In the genomic region with DNA sequence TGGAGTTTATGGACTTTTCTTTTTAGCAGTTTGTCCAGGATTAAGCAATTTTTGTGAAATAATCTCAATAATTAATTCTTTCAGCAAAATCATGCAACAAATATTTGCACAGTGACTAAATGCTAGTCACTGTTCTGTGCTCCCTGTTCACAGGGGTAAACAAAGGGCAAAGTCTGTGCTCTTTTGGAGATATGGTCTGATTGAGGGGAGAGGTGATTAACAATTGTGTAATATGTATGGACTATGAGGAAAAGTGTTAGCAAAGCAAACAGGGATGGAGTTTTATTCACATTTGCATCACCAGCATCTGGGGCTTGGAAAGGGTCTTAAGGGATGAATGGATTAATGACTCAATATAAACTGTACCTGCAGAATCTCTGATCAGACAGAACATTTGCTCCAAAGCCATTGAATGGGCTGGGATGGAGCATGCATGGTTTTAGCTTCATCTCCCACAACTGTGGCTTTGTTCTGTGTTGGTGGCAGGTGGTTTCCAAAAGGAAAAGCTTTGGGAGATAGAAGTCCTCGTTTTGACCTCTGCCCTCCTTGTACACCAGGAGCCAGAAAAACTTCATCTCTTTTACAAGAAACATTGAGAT, we compare ENCODE assay signal across 1 cellular context.
TF ChIP-seq lines count a peak whose summit lies in the region.

No MANE protein-coding gene starts in this region.

TF ChIP-seq in HepG2, 621 proteins besides CTCF, POLR2A, EP300 and RAD21 (continued from another document and continues in another):
- TF ChIP-seq SP140L (CRISPR knock-in tag; IDR thresholded peaks at IDR 0.05; ENCODE audit: borderline replicate concordance), result 0 out of 2 replicates have a peak, but pooled peaks have one; percentile 43
- TF ChIP-seq, protein P1, sequence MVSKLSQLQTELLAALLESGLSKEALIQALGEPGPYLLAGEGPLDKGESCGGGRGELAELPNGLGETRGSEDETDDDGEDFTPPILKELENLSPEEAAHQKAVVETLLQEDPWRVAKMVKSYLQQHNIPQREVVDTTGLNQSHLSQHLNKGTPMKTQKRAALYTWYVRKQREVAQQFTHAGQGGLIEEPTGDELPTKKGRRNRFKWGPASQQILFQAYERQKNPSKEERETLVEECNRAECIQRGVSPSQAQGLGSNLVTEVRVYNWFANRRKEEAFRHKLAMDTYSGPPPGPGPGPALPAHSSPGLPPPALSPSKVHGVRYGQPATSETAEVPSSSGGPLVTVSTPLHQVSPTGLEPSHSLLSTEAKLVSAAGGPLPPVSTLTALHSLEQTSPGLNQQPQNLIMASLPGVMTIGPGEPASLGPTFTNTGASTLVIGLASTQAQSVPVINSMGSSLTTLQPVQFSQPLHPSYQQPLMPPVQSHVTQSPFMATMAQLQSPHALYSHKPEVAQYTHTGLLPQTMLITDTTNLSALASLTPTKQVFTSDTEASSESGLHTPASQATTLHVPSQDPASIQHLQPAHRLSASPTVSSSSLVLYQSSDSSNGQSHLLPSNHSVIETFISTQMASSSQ (IDR thresholded peaks at IDR 0.05; ENCODE audit: low read depth), result peak; percentile 79
- TF ChIP-seq, protein P1 (CRISPR knock-in tag; IDR thresholded peaks at IDR 0.05; ENCODE audit: borderline replicate concordance), result peak; percentile 83; the same call in 1 of the 2 replicates
- no peak for TF ChIP-seq RAD51 (IDR thresholded peaks at IDR 0.05; ENCODE audit: borderline replicate concordance)
- no peak for TF ChIP-seq ZFP82 (CRISPR knock-in tag; IDR thresholded peaks at IDR 0.05; ENCODE audit: borderline replicate concordance)
- TF ChIP-seq ZNF772 (CRISPR knock-in tag; IDR thresholded peaks at IDR 0.05), result peak; percentile 65; the same call in 1 of the 2 replicates
- TF ChIP-seq ZNF841 (CRISPR knock-in tag; IDR thresholded peaks at IDR 0.05; ENCODE audit: borderline replicate concordance), result no peak
- TF ChIP-seq TRIM24 (CRISPR knock-in tag; IDR thresholded peaks at IDR 0.05), result peak; percentile 78; the same call in 1 of the 2 replicates
- TF ChIP-seq RCOR2 (CRISPR knock-in tag; IDR thresholded peaks at IDR 0.05), result peak; percentile 90
- TF ChIP-seq GATA4 (IDR thresholded peaks at IDR 0.05; ENCODE audit: borderline replicate concordance, low read depth), result peak; percentile 95; the same call in 1 of the 2 replicates
- TF ChIP-seq, protein P2, sequence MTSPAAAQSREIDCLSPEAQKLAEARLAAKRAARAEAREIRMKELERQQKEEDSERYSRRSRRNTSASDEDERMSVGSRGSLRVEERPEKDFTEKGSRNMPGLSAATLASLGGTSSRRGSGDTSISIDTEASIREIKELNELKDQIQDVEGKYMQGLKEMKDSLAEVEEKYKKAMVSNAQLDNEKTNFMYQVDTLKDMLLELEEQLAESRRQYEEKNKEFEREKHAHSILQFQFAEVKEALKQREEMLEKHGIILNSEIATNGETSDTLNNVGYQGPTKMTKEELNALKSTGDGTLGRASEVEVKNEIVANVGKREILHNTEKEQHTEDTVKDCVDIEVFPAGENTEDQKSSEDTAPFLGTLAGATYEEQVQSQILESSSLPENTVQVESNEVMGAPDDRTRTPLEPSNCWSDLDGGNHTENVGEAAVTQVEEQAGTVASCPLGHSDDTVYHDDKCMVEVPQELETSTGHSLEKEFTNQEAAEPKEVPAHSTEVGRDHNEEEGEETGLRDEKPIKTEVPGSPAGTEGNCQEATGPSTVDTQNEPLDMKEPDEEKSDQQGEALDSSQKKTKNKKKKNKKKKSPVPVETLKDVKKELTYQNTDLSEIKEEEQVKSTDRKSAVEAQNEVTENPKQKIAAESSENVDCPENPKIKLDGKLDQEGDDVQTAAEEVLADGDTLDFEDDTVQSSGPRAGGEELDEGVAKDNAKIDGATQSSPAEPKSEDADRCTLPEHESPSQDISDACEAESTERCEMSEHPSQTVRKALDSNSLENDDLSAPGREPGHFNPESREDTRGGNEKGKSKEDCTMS (CRISPR knock-in tag; conservative IDR thresholded peaks at IDR 0.05), result no peak
- TF ChIP-seq, protein P3, sequence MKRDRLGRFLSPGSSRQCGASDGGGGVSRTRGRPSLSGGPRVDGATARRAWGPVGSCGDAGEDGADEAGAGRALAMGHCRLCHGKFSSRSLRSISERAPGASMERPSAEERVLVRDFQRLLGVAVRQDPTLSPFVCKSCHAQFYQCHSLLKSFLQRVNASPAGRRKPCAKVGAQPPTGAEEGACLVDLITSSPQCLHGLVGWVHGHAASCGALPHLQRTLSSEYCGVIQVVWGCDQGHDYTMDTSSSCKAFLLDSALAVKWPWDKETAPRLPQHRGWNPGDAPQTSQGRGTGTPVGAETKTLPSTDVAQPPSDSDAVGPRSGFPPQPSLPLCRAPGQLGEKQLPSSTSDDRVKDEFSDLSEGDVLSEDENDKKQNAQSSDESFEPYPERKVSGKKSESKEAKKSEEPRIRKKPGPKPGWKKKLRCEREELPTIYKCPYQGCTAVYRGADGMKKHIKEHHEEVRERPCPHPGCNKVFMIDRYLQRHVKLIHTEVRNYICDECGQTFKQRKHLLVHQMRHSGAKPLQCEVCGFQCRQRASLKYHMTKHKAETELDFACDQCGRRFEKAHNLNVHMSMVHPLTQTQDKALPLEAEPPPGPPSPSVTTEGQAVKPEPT (CRISPR knock-in tag; IDR thresholded peaks at IDR 0.05; ENCODE audit: low read depth), result no peak
- peak; percentile 93; the same call in 1 of the 2 replicates for TF ChIP-seq MED13 (CRISPR knock-in tag; IDR thresholded peaks at IDR 0.05)
- TF ChIP-seq KLF16 (CRISPR knock-in tag; IDR thresholded peaks at IDR 0.05), result peak in 1 of 2 experiments; percentile 59; a peak in 2 of 4 replicates
- peak; percentile 60; the same call in 1 of the 2 replicates for TF ChIP-seq YEATS4 (CRISPR knock-in tag; IDR thresholded peaks at IDR 0.05; ENCODE audit: borderline replicate concordance)
- peak; percentile 27; the same call in 1 of the 2 replicates for TF ChIP-seq HDAC1 (CRISPR knock-in tag; IDR thresholded peaks at IDR 0.05)
- peak; percentile 94 for TF ChIP-seq PITX1 (CRISPR knock-in tag; IDR thresholded peaks at IDR 0.05)
- TF ChIP-seq ZNF441 (CRISPR knock-in tag; IDR thresholded peaks at IDR 0.05; ENCODE audit: borderline replicate concordance), result peak; percentile 37; the same call in 1 of the 2 replicates
- no peak for TF ChIP-seq ZNF138 (CRISPR knock-in tag; IDR thresholded peaks at IDR 0.05; ENCODE audit: low read depth)
- TF ChIP-seq, protein P4, sequence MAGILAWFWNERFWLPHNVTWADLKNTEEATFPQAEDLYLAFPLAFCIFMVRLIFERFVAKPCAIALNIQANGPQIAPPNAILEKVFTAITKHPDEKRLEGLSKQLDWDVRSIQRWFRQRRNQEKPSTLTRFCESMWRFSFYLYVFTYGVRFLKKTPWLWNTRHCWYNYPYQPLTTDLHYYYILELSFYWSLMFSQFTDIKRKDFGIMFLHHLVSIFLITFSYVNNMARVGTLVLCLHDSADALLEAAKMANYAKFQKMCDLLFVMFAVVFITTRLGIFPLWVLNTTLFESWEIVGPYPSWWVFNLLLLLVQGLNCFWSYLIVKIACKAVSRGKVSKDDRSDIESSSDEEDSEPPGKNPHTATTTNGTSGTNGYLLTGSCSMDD (CRISPR knock-in tag; IDR thresholded peaks at IDR 0.05), result no peak
- no peak for TF ChIP-seq ZNF3 (CRISPR knock-in tag; IDR thresholded peaks at IDR 0.05)
- TF ChIP-seq, protein P5, sequence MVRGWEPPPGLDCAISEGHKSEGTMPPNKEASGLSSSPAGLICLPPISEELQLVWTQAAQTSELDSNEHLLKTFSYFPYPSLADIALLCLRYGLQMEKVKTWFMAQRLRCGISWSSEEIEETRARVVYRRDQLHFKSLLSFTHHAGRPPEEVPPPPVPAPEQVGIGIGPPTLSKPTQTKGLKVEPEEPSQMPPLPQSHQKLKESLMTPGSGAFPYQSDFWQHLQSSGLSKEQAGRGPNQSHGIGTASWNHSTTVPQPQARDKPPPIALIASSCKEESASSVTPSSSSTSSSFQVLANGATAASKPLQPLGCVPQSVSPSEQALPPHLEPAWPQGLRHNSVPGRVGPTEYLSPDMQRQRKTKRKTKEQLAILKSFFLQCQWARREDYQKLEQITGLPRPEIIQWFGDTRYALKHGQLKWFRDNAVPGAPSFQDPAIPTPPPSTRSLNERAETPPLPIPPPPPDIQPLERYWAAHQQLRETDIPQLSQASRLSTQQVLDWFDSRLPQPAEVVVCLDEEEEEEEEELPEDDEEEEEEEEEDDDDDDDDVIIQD (CRISPR knock-in tag; IDR thresholded peaks at IDR 0.05; ENCODE audit: low read depth), result peak; percentile 78; the same call in 1 of the 2 replicates
- TF ChIP-seq, protein P6, sequence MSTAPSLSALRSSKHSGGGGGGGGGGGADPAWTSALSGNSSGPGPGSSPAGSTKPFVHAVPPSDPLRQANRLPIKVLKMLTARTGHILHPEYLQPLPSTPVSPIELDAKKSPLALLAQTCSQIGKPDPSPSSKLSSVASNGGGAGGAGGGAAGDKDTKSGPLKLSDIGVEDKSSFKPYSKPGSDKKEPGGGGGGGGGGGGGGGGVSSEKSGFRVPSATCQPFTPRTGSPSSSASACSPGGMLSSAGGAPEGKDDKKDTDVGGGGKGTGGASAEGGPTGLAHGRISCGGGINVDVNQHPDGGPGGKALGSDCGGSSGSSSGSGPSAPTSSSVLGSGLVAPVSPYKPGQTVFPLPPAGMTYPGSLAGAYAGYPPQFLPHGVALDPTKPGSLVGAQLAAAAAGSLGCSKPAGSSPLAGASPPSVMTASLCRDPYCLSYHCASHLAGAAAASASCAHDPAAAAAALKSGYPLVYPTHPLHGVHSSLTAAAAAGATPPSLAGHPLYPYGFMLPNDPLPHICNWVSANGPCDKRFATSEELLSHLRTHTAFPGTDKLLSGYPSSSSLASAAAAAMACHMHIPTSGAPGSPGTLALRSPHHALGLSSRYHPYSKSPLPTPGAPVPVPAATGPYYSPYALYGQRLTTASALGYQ (CRISPR knock-in tag; IDR thresholded peaks at IDR 0.05), result peak; percentile 95
- TF ChIP-seq GATAD1 (CRISPR knock-in tag; IDR thresholded peaks at IDR 0.05), result 0 out of 2 replicates have a peak, but pooled peaks have one; percentile 39
- peak; percentile 70 for TF ChIP-seq SMAD3 (CRISPR knock-in tag; IDR thresholded peaks at IDR 0.05)
- TF ChIP-seq, protein P7, sequence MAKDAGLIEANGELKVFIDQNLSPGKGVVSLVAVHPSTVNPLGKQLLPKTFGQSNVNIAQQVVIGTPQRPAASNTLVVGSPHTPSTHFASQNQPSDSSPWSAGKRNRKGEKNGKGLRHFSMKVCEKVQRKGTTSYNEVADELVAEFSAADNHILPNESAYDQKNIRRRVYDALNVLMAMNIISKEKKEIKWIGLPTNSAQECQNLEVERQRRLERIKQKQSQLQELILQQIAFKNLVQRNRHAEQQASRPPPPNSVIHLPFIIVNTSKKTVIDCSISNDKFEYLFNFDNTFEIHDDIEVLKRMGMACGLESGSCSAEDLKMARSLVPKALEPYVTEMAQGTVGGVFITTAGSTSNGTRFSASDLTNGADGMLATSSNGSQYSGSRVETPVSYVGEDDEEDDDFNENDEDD (CRISPR knock-in tag; IDR thresholded peaks at IDR 0.05; ENCODE audit: borderline replicate concordance), result peak; percentile 23; the same call in 1 of the 2 replicates
- TF ChIP-seq SYNCRIP (IDR thresholded peaks at IDR 0.05; ENCODE audit: insufficient read depth, low read depth, low read length), result no peak
- no peak for TF ChIP-seq PAX8 (CRISPR knock-in tag; IDR thresholded peaks at IDR 0.05; ENCODE audit: borderline replicate concordance)
- peak; percentile 92 for TF ChIP-seq FOXK1 (CRISPR knock-in tag; IDR thresholded peaks at IDR 0.05; ENCODE audit: borderline replicate concordance, low read depth)
- TF ChIP-seq KDM1A (CRISPR knock-in tag; IDR thresholded peaks at IDR 0.05), result peak; percentile 72; the same call in 1 of the 2 replicates
- TF ChIP-seq ATM (IDR thresholded peaks at IDR 0.05; ENCODE audit: borderline replicate concordance), result no peak
- peak; percentile 67 for TF ChIP-seq THAP11 (CRISPR knock-in tag; IDR thresholded peaks at IDR 0.05)
- peak; percentile 58 to 87; a peak in 3 of 4 replicates for TF ChIP-seq NR2F1 (CRISPR knock-in tag; IDR thresholded peaks at IDR 0.05)
- TF ChIP-seq, protein P8, sequence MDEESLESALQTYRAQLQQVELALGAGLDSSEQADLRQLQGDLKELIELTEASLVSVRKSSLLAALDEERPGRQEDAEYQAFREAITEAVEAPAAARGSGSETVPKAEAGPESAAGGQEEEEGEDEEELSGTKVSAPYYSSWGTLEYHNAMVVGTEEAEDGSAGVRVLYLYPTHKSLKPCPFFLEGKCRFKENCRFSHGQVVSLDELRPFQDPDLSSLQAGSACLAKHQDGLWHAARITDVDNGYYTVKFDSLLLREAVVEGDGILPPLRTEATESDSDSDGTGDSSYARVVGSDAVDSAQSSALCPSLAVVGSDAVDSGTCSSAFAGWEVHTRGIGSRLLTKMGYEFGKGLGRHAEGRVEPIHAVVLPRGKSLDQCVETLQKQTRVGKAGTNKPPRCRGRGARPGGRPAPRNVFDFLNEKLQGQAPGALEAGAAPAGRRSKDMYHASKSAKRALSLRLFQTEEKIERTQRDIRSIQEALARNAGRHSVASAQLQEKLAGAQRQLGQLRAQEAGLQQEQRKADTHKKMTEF (CRISPR knock-in tag; IDR thresholded peaks at IDR 0.05), result peak; percentile 80
- peak; percentile 78; the same call in 1 of the 2 replicates for TF ChIP-seq ZFP1 (CRISPR knock-in tag; IDR thresholded peaks at IDR 0.05)
- no peak for TF ChIP-seq ZFP36L2 (CRISPR knock-in tag; IDR thresholded peaks at IDR 0.05)
- TF ChIP-seq XRCC5 (optimal IDR thresholded peaks at IDR 0.05; ENCODE audit: low read length), result no peak
- TF ChIP-seq MEIS2 (CRISPR knock-in tag; IDR thresholded peaks at IDR 0.05), result 0 out of 2 replicates have a peak, but pooled peaks have one; percentile 35
- TF ChIP-seq, protein P9, sequence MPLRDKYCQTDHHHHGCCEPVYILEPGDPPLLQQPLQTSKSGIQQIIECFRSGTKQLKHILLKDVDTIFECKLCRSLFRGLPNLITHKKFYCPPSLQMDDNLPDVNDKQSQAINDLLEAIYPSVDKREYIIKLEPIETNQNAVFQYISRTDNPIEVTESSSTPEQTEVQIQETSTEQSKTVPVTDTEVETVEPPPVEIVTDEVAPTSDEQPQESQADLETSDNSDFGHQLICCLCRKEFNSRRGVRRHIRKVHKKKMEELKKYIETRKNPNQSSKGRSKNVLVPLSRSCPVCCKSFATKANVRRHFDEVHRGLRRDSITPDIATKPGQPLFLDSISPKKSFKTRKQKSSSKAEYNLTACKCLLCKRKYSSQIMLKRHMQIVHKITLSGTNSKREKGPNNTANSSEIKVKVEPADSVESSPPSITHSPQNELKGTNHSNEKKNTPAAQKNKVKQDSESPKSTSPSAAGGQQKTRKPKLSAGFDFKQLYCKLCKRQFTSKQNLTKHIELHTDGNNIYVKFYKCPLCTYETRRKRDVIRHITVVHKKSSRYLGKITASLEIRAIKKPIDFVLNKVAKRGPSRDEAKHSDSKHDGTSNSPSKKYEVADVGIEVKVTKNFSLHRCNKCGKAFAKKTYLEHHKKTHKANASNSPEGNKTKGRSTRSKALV (CRISPR knock-in tag; IDR thresholded peaks at IDR 0.05), result no peak
- peak; percentile 10; the same call in 1 of the 2 replicates for TF ChIP-seq ZNF816 (CRISPR knock-in tag; IDR thresholded peaks at IDR 0.05; ENCODE audit: borderline replicate concordance)
- no peak for TF ChIP-seq ZNF224 (CRISPR knock-in tag; IDR thresholded peaks at IDR 0.05)
- no peak for TF ChIP-seq ZNF121 (CRISPR knock-in tag; IDR thresholded peaks at IDR 0.05)
